ENCODE assay signal across 1 cellular context in genomic region chr22:36828815-36829214, GRCh38.
TF ChIP-seq lines count a peak whose summit lies in the region.

No MANE protein-coding gene starts in this region.

TF ChIP-seq in GM12878, 131 proteins besides CTCF, POLR2A, EP300 and RAD21:
- TF ChIP-seq, protein P1, sequence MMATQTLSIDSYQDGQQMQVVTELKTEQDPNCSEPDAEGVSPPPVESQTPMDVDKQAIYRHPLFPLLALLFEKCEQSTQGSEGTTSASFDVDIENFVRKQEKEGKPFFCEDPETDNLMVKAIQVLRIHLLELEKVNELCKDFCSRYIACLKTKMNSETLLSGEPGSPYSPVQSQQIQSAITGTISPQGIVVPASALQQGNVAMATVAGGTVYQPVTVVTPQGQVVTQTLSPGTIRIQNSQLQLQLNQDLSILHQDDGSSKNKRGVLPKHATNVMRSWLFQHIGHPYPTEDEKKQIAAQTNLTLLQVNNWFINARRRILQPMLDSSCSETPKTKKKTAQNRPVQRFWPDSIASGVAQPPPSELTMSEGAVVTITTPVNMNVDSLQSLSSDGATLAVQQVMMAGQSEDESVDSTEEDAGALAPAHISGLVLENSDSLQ (IDR thresholded peaks at IDR 0.05): peak; percentile 35; the same call in 1 of the 2 replicates
- TF ChIP-seq MYC (IDR thresholded peaks at IDR 0.05; ENCODE audit: insufficient read depth, insufficient read length, insufficient replicate concordance, low read length, severe bottlenecking): no peak
